In the genomic region with DNA sequence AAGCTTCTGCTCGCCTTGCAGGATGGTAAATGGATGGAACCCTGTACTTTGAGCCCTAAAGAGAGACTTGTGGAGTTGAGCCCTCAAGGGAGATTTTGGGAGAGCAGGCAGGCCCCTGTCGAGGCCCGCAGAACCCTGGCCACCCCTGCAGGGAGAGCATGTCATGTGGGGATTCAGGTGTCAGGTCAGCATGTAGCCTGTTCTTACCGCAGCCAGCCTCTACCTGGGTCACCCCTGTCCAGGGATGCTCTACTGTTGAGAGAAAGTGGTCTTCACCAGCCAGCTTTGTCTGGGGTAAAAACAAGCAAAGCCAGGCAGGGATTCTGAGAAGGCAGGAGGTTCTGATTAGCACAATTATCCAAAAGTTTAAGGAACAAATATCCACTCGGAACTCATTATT, we compare ENCODE assay signal across 38 cellular contexts. TPM values are rescaled to one million over a fixed set of nuclear protein-coding genes. Genes with fewer than 3 reads are reported as not detected.
"Had no signal": no experiment of that assay in that cellular context is flagged by ENCODE, and none has a peak within 500 bp of the region (broad histone marks: within the 10 kb centered on the region; RNA-seq: fewer than 3 reads in every experiment).

No MANE protein-coding gene starts in this region.

- H3K9me3 ChIP-seq: MG63 had no signal

- H3K27ac ChIP-seq: KMS-11 had no signal

- H3K4me3 ChIP-seq: MG63 had no signal

- H3K36me3 ChIP-seq: MG63 had no signal

- DNase-seq: Karpas-422, Kasumi-1, MG63, MM.1S, MV-4-11, NCI-H1048, NCI-H1092, NCI-H1092 treated with DMSO at 0.1 percent for 48 hours, NCI-H1105, NCI-H1105 treated with DMSO at 0.1 percent for 48 hours, NCI-H1417, NCI-H1417 treated with DMSO at 0.1 percent for 48 hours, NCI-H1436, NCI-H1436 treated with DMSO at 0.1 percent for 48 hours, NCI-H146, NCI-H1694, NCI-H1694 treated with DMSO at 0.1 percent for 48 hours, NCI-H187, NCI-H187 treated with DMSO at 0.1 percent for 48 hours, NCI-H1930, NCI-H2029, NCI-H2029 treated with DMSO at 0.1 percent for 48 hours, NCI-H2081, NCI-H2081 treated with DMSO at 0.1 percent for 48 hours, NCI-H2107, NCI-H2171, NCI-H2171 treated with DMSO at 0.1 percent for 48 hours, NCI-H2227 treated with DMSO at 0.1 percent for 48 hours, NCI-H226, NCI-H345, NCI-H446, NCI-H446 treated with DMSO at 0.1 percent for 48 hours, NCI-H510A had no signal

- H3K27me3 ChIP-seq: MG63 had no signal

RNA-seq across cellular contexts. Expression of gene PROKR2, which starts 55.6 kb away (rescaled TPM):
- total RNA-seq: LHCN-M2, M059J, MCF 10A, NCI-H460 had no signal
